In genomic region chr15:78059110-78059839, GRCh38 we compare ENCODE assay signal across 9 cellular contexts. TPM values are rescaled to one million over a fixed set of nuclear protein-coding genes. Genes with fewer than 3 reads are reported as not detected.
DNase-seq lines count a peak whose midpoint lies in the region; ATAC-seq and TF ChIP-seq lines count a peak whose summit lies in the region.
"Had no signal": no experiment of that assay in that cellular context is flagged by ENCODE, and none has a peak within 500 bp of the region (broad histone marks: within the 10 kb centered on the region; RNA-seq: fewer than 3 reads in every experiment).

No MANE protein-coding gene starts in this region.

- intact Hi-C loops in Calu3 (cut with micrococcal nuclease; ENCODE audit: unreplicated experiment), result no loop called here

- H3K27ac Mint-ChIP-seq in Calu3 (ENCODE audit: unreplicated experiment), result peak overlapping the region; percentile 36
- H3K27ac Mint-ChIP-seq in osteocyte (ENCODE audit: unreplicated experiment), result peak overlapping the region; percentile 76

- no TSS peak for BruUV-seq in Calu3 (replicated peaks; lab: Mats Ljungman, UMichigan)

- H3K4me3 Mint-ChIP-seq in Calu3 (ENCODE audit: low read depth, unreplicated experiment) (no peak overlapping the region), osteocyte (ENCODE audit: unreplicated experiment) (no peak overlapping the region)

- peak overlapping the region; percentile 23 for H3K27ac ChIP-seq in caudate nucleus (ENCODE audit: low read depth, low read length)

- H3K9me3 Mint-ChIP-seq in Calu3 (ENCODE audit: low read depth, unreplicated experiment), result no peaks in the 10 kb centered on the region
- no peaks in the 10 kb centered on the region for H3K9me3 Mint-ChIP-seq in osteocyte (ENCODE audit: unreplicated experiment)

- no peak for ATAC-seq in HG02610 (IDR thresholded peaks at IDR 0.05; ENCODE audit: unreplicated experiment)

- CTCF ChIA-PET in Calu3 (lab: Charles Lee), result interaction anchor here (0.6 to 1.1 kb wide), 3 partner anchors 20 to 53 kb away, joined by 3 read pairs; no protein-coding TSS in a partner anchor

- H3K4me1 Mint-ChIP-seq in Calu3 (ENCODE audit: low read depth, unreplicated experiment) (peaks cover 43% of the 10 kb centered on the region), osteocyte (ENCODE audit: unreplicated experiment) (peaks cover 58% of the 10 kb centered on the region)

- peaks cover 16% of the 10 kb centered on the region for H3K36me3 Mint-ChIP-seq in Calu3 (ENCODE audit: insufficient read depth, unreplicated experiment)
- peaks cover 2% of the 10 kb centered on the region for H3K36me3 Mint-ChIP-seq in osteocyte (ENCODE audit: unreplicated experiment)

- no peak for TF ChIP-seq CTCF in Calu3 (IDR thresholded peaks at IDR 0.05; ENCODE audit: unreplicated experiment)
- no peak for TF ChIP-seq CTCF in osteocyte (IDR thresholded peaks at IDR 0.05)

- no peak for DNase-seq in Calu3
- DNase-seq in NCI-H1694 treated with DMSO at 0.1 percent for 48 hours (lab: John Stamatoyannopoulos, UW), result peak; percentile 78
- no peak for DNase-seq in caudate nucleus (lab: John Stamatoyannopoulos, UW)
- no peak for DNase-seq in osteocyte (ENCODE audit: extremely low spot score, unreplicated experiment)
- DNase-seq in GM03348 (ENCODE audit: low spot score), result no peak
- no peak for DNase-seq in dedifferentiated amniotic fluid mesenchymal stem cell (ENCODE audit: extremely low spot score)
- no peak for DNase-seq in HuH-7 (ENCODE audit: low spot score)
- DNase-seq: NCI-H526 treated with DMSO at 0.1 percent for 48 hours had no signal

- H3K27me3 Mint-ChIP-seq in Calu3 (ENCODE audit: unreplicated experiment), result no peaks in the 10 kb centered on the region
- no peaks in the 10 kb centered on the region for H3K27me3 Mint-ChIP-seq in osteocyte (ENCODE audit: unreplicated experiment)

RNA-seq across cellular contexts. Expression of gene TBC1D2B, which starts 18.2 kb away (rescaled TPM):
- total RNA-seq in Calu3 (2022) (50.0 and 52.8 TPM in 2 replicates), osteocyte (65.5 and 69.3 TPM in 2 replicates)

RNA-seq across cellular contexts. Expression of gene SH2D7, which starts 33.1 kb away (rescaled TPM):
- total RNA-seq in Calu3 (2022) (not detected in 2 replicates), osteocyte (not detected in 2 replicates)
